ENCODE assay signal across 20 cellular contexts in the genomic region with DNA sequence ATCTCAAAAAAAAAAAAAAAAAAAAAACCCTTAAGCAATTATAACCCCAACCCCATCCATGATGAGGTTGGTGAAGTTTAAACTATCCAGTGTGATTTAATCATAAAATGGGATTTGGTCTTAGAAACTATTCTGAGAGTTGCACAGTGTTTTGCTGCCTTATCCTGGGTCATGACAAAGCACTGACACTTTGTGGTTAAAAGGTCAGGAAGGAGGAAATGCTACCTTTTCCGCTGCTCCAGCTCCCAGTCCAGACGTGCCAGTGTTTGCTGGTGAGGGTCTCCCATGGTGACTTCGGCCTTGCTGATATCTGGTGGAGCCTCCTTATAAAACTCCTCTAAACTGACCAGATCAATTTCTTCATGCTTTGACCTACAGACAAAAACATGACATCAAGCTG.
"Had no signal": no experiment of that assay in that cellular context is flagged by ENCODE, and none has a peak within 500 bp of the region (broad histone marks: within the 10 kb centered on the region; RNA-seq: fewer than 3 reads in every experiment).

No MANE protein-coding gene starts in this region.

- ATAC-seq: activated naive CD4-positive, alpha-beta T cell treated with anti-CD3 and anti-CD28 coated beads, Interleukin-2, amount 50 U/mL, for 72 hours; activated T-helper 17 cell treated with anti-CD3 and anti-CD28 coated beads, Interleukin-2, amount 50 U/mL, for 72 hours; body of pancreas; effector memory CD8-positive, alpha-beta T cell; gastroesophageal sphincter; heart right ventricle; naive thymus-derived CD8-positive, alpha-beta T cell had no signal

- H3K27me3 ChIP-seq: body of pancreas, gastroesophageal sphincter, heart right ventricle, transverse colon, vagina had no signal

- DNase-seq: activated CD4-positive, alpha-beta T cell treated with anti-CD3 and anti-CD28 coated beads for 4 hours; activated T-cell treated with anti-CD3 and anti-CD28 coated beads for 4 hours; amniotic stem cell; body of pancreas; central memory CD4-positive, alpha-beta T cell; cortex of kidney; effector memory CD8-positive, alpha-beta T cell; heart right ventricle; naive thymus-derived CD8-positive, alpha-beta T cell; posterior cingulate gyrus; stimulated activated CD4-positive, alpha-beta T cell treated with anti-CD3 and anti-CD28 coated beads, Interleukin-15, amount 100 ng/mL, for 24 hours; stimulated activated CD4-positive, alpha-beta T cell treated with anti-CD3 and anti-CD28 coated beads, Interleukin-4, amount 100 ng/mL, for 1 hour; stimulated activated naive CD4-positive, alpha-beta T cell treated with Interleukin-2 at 50 U/mL for 16 hours; substantia nigra; T1000; transverse colon had no signal

- H3K4me3 ChIP-seq: body of pancreas, gastroesophageal sphincter, heart right ventricle, transverse colon, vagina had no signal

- H3K27ac Mint-ChIP-seq: activated naive CD4-positive, alpha-beta T cell treated with anti-CD3 and anti-CD28 coated beads, Interleukin-2, amount 50 U/mL, for 72 hours; activated T-helper 17 cell treated with anti-CD3 and anti-CD28 coated beads, Interleukin-2, amount 50 U/mL, for 72 hours; effector memory CD8-positive, alpha-beta T cell; naive thymus-derived CD8-positive, alpha-beta T cell had no signal

- H3K27ac ChIP-seq: body of pancreas, gastroesophageal sphincter, heart right ventricle, transverse colon, vagina had no signal

- H3K27me3 Mint-ChIP-seq: activated T-helper 17 cell treated with anti-CD3 and anti-CD28 coated beads, Interleukin-2, amount 50 U/mL, for 72 hours; effector memory CD8-positive, alpha-beta T cell; naive thymus-derived CD8-positive, alpha-beta T cell had no signal

- H3K9me3 Mint-ChIP-seq: activated naive CD4-positive, alpha-beta T cell treated with anti-CD3 and anti-CD28 coated beads, Interleukin-2, amount 50 U/mL, for 72 hours; activated T-helper 17 cell treated with anti-CD3 and anti-CD28 coated beads, Interleukin-2, amount 50 U/mL, for 72 hours; effector memory CD8-positive, alpha-beta T cell; naive thymus-derived CD8-positive, alpha-beta T cell had no signal

- H3K4me3 Mint-ChIP-seq: activated T-helper 17 cell treated with anti-CD3 and anti-CD28 coated beads, Interleukin-2, amount 50 U/mL, for 72 hours; effector memory CD8-positive, alpha-beta T cell; naive thymus-derived CD8-positive, alpha-beta T cell had no signal

- H3K9me3 ChIP-seq: body of pancreas, gastroesophageal sphincter, transverse colon, vagina had no signal

- H3K4me1 ChIP-seq: body of pancreas, gastroesophageal sphincter, transverse colon, vagina had no signal
